In the genomic region with DNA sequence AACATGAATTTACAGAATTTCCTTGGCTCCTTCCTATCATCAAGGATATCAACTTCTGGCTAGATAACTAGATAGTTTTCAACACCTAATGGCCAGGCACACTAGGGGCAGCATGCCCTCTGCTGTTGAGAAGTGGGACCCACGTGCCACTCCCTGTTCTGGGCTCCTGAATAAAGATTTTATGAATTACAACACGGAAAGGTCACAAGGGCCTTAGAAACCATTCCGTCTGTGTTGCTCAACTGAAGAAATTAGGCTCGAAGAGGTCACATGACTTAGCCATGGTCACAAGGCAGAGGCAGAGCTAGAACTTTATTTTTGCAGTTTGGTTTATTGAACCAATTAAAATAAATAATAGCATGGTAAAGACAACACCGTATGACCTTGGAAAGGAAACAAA, we compare ENCODE assay signal across 8 cellular contexts. TPM values are rescaled to one million over a fixed set of nuclear protein-coding genes. Genes with fewer than 3 reads are reported as not detected.
DNase-seq lines count a peak whose midpoint lies in the region; ATAC-seq lines count a peak whose summit lies in the region.

No MANE protein-coding gene starts in this region.

- H3K4me1 Mint-ChIP-seq in activated CD4-positive, alpha-beta T cell treated with anti-CD3 and anti-CD28 coated beads for 36 hours, result peaks cover 13% of the 10 kb centered on the region

- DNase-seq in CD1c-positive myeloid dendritic cell (ENCODE audit: extremely low spot score), result peak; percentile 75
- peak; percentile 63 to 89 for DNase-seq in NCI-H446 (lab: John Stamatoyannopoulos, UW)
- peak; percentile 34 for DNase-seq in activated CD4-positive, alpha-beta T cell treated with anti-CD3 and anti-CD28 coated beads for 36 hours
- peak; percentile 85 for DNase-seq in globus pallidus (ENCODE audit: low spot score)
- DNase-seq in pons (ENCODE audit: low spot score), result peak; percentile 91
- DNase-seq in NCI-H1048 (lab: John Stamatoyannopoulos, UW), result no peak
- no peak for DNase-seq in activated effector memory CD4-positive, alpha-beta T cell treated with anti-CD3 and anti-CD28 coated beads, Interleukin-2, amount 50 U/mL, for 16 hours

- peak; percentile 37 for ATAC-seq in GM21786 (IDR thresholded peaks at IDR 0.05; ENCODE audit: unreplicated experiment)
- no peak for ATAC-seq in activated CD4-positive, alpha-beta T cell treated with anti-CD3 and anti-CD28 coated beads for 36 hours

- intact Hi-C loops in activated CD4-positive, alpha-beta T cell treated with anti-CD3 and anti-CD28 coated beads for 36 hours (cut with DNase I, micrococcal nuclease), result loop anchor here (1.0 to 10.0 kb wide), 4 partner anchors 61 to 861 kb away; no protein-coding TSS in a partner anchor

- H3K27me3 Mint-ChIP-seq in activated CD4-positive, alpha-beta T cell treated with anti-CD3 and anti-CD28 coated beads for 36 hours, result no peaks in the 10 kb centered on the region

- POLR2A ChIA-PET in activated CD4-positive, alpha-beta T cell treated with anti-CD3 and anti-CD28 coated beads for 36 hours (lab: Charles Lee), result no interaction called here

- H3K36me3 Mint-ChIP-seq in activated CD4-positive, alpha-beta T cell treated with anti-CD3 and anti-CD28 coated beads for 36 hours (ENCODE audit: low read depth), result no peaks in the 10 kb centered on the region

- CTCF ChIA-PET in activated CD4-positive, alpha-beta T cell treated with anti-CD3 and anti-CD28 coated beads for 36 hours (lab: Charles Lee), result interaction anchor here (1.6 kb wide), 1 partner anchor 145 kb away, joined by 4 read pairs; no protein-coding TSS in a partner anchor

- H3K9me3 Mint-ChIP-seq in activated CD4-positive, alpha-beta T cell treated with anti-CD3 and anti-CD28 coated beads for 36 hours (ENCODE audit: low read depth), result no peaks in the 10 kb centered on the region

- H3K4me3 Mint-ChIP-seq in activated CD4-positive, alpha-beta T cell treated with anti-CD3 and anti-CD28 coated beads for 36 hours, result no peak overlapping the region

- H3K27ac Mint-ChIP-seq in activated CD4-positive, alpha-beta T cell treated with anti-CD3 and anti-CD28 coated beads for 36 hours, result no peak overlapping the region

RNA-seq across cellular contexts. Expression of a gene that starts 36.0 kb away (rescaled TPM):
- total RNA-seq in activated CD4-positive, alpha-beta T cell treated with anti-CD3 and anti-CD28 coated beads for 36 hours, result 10 to 100 TPM; 18.2 to 23.4 TPM

RNA-seq across cellular contexts. Expression of a gene that starts 37.3 kb away (rescaled TPM):
- total RNA-seq in activated CD4-positive, alpha-beta T cell treated with anti-CD3 and anti-CD28 coated beads for 36 hours, result 10 to 100 TPM; 16.9 to 23.5 TPM

Comparison
In these comparisons a context has a peak if more than half of its experiments do, and no peak if none do; other contexts are left out.
1. DNase-seq: peak in CD1c-positive myeloid dendritic cell (single experiment), NCI-H446 (2 of 2), activated CD4-positive, alpha-beta T cell treated with anti-CD3 and anti-CD28 coated beads for 36 hours (single experiment), globus pallidus (single experiment) and pons (single experiment); none in NCI-H1048 (single experiment) and activated effector memory CD4-positive, alpha-beta T cell treated with anti-CD3 and anti-CD28 coated beads, Interleukin-2, amount 50 U/mL, for 16 hours (single experiment).